Comparison of ENCODE assay signal across 2 cellular contexts in the genomic region with DNA sequence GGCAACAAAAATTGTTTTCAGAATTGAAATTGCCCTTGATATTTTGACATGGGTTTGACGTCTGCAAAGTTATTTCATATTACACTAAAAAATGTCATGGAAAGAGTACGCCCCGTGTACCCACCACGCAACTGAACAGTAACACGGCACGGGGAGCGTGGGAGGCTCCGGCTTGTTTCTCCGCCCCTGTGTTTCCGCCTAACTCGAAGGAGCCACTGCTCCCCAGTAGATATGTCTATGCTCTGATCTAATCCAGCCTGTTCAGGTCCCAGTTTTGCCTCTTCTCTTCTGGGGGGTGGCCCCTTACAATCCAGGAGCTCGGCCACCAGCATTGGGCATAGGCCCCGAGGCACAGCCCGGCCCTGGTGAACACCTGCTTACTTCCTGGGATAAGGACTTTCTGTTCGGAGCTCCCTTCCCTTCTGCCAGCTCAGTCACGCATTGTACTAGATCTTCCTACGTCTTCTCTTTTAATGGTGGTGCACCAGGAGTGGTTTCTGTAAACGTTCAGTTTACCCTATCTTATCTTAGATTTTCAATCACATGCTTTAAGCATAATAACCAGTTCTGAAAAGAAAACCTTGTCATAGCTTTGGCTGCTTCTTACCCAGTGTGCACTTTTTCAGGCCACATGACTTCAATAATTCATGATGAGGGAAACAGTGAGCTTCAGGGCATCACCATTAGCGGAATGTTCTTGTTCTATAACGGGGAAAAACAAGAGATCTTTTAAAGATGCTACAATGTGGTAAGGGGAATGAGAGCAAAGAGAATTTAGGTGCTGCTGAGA.
A peak's percentile ranks its signal among the peaks of the same experiment; 100 is the strongest.
TF ChIP-seq lines count a peak whose summit lies in the region.

No MANE protein-coding gene starts in this region.

TF ChIP-seq in GM23338, 12 proteins besides CTCF, POLR2A, EP300 and RAD21 (continues in another document):
- TF ChIP-seq EZH2 (IDR thresholded peaks at IDR 0.05; ENCODE audit: low read depth, unreplicated experiment) (no peak), ZNF331 (CRISPR knock-in tag; IDR thresholded peaks at IDR 0.05; ENCODE audit: low read depth) (no peak), NANOG (IDR thresholded peaks at IDR 0.05; ENCODE audit: borderline replicate concordance) (no peak), POLR2AphosphoS5 (IDR thresholded peaks at IDR 0.05; ENCODE audit: low read depth) (no peak), ZNF114 (CRISPR knock-in tag; IDR thresholded peaks at IDR 0.05) (no peak), EZH2phosphoT487 (IDR thresholded peaks at IDR 0.05; ENCODE audit: unreplicated experiment) (no peak)
- TF ChIP-seq, protein P1, sequence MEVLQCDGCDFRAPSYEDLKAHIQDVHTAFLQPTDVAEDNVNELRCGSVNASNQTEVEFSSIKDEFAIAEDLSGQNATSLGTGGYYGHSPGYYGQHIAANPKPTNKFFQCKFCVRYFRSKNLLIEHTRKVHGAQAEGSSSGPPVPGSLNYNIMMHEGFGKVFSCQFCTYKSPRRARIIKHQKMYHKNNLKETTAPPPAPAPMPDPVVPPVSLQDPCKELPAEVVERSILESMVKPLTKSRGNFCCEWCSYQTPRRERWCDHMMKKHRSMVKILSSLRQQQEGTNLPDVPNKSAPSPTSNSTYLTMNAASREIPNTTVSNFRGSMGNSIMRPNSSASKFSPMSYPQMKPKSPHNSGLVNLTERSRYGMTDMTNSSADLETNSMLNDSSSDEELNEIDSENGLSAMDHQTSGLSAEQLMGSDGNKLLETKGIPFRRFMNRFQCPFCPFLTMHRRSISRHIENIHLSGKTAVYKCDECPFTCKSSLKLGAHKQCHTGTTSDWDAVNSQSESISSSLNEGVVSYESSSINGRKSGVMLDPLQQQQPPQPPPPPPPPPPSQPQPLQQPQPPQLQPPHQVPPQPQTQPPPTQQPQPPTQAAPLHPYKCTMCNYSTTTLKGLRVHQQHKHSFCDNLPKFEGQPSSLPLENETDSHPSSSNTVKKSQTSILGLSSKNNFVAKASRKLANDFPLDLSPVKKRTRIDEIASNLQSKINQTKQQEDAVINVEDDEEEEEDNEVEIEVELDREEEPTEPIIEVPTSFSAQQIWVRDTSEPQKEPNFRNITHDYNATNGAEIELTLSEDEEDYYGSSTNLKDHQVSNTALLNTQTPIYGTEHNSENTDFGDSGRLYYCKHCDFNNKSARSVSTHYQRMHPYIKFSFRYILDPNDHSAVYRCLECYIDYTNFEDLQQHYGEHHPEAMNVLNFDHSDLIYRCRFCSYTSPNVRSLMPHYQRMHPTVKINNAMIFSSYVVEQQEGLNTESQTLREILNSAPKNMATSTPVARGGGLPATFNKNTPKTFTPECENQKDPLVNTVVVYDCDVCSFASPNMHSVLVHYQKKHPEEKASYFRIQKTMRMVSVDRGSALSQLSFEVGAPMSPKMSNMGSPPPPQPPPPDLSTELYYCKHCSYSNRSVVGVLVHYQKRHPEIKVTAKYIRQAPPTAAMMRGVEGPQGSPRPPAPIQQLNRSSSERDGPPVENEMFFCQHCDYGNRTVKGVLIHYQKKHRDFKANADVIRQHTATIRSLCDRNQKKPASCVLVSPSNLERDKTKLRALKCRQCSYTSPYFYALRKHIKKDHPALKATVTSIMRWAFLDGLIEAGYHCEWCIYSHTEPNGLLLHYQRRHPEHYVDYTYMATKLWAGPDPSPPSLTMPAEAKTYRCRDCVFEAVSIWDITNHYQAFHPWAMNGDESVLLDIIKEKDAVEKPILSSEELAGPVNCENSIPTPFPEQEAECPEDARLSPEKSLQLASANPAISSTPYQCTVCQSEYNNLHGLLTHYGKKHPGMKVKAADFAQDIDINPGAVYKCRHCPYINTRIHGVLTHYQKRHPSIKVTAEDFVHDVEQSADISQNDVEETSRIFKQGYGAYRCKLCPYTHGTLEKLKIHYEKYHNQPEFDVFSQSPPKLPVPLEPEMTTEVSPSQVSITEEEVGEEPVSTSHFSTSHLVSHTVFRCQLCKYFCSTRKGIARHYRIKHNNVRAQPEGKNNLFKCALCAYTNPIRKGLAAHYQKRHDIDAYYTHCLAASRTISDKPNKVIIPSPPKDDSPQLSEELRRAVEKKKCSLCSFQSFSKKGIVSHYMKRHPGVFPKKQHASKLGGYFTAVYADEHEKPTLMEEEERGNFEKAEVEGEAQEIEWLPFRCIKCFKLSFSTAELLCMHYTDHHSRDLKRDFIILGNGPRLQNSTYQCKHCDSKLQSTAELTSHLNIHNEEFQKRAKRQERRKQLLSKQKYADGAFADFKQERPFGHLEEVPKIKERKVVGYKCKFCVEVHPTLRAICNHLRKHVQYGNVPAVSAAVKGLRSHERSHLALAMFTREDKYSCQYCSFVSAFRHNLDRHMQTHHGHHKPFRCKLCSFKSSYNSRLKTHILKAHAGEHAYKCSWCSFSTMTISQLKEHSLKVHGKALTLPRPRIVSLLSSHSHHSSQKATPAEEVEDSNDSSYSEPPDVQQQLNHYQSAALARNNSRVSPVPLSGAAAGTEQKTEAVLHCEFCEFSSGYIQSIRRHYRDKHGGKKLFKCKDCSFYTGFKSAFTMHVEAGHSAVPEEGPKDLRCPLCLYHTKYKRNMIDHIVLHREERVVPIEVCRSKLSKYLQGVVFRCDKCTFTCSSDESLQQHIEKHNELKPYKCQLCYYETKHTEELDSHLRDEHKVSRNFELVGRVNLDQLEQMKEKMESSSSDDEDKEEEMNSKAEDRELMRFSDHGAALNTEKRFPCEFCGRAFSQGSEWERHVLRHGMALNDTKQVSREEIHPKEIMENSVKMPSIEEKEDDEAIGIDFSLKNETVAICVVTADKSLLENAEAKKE (CRISPR knock-in tag; IDR thresholded peaks at IDR 0.05): no peak
- TF ChIP-seq, protein P2, sequence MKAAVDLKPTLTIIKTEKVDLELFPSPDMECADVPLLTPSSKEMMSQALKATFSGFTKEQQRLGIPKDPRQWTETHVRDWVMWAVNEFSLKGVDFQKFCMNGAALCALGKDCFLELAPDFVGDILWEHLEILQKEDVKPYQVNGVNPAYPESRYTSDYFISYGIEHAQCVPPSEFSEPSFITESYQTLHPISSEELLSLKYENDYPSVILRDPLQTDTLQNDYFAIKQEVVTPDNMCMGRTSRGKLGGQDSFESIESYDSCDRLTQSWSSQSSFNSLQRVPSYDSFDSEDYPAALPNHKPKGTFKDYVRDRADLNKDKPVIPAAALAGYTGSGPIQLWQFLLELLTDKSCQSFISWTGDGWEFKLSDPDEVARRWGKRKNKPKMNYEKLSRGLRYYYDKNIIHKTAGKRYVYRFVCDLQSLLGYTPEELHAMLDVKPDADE (IDR thresholded peaks at IDR 0.05): no peak

TF ChIP-seq in K562, 482 proteins besides CTCF, POLR2A, EP300 and RAD21:
- TF ChIP-seq L3MBTL2 (IDR thresholded peaks at IDR 0.05) (peak; percentile 34; the same call in 1 of the 2 replicates), ZNF75A (CRISPR knock-in tag; IDR thresholded peaks at IDR 0.05) (no peak), ZNF766 (CRISPR knock-in tag; conservative IDR thresholded peaks at IDR 0.05) (peak; percentile 63; the same call in 1 of the 2 replicates), GABPA (tag; conservative IDR thresholded peaks at IDR 0.05; ENCODE audit: low read depth) (peak; percentile 40), PTTG1 (tag; IDR thresholded peaks at IDR 0.05; ENCODE audit: low read depth) (no peak), EGR1 (conservative IDR thresholded peaks at IDR 0.05) (peak; percentile 32), CSDE1 (IDR thresholded peaks at IDR 0.05) (no peak)
- TF ChIP-seq, protein P3, sequence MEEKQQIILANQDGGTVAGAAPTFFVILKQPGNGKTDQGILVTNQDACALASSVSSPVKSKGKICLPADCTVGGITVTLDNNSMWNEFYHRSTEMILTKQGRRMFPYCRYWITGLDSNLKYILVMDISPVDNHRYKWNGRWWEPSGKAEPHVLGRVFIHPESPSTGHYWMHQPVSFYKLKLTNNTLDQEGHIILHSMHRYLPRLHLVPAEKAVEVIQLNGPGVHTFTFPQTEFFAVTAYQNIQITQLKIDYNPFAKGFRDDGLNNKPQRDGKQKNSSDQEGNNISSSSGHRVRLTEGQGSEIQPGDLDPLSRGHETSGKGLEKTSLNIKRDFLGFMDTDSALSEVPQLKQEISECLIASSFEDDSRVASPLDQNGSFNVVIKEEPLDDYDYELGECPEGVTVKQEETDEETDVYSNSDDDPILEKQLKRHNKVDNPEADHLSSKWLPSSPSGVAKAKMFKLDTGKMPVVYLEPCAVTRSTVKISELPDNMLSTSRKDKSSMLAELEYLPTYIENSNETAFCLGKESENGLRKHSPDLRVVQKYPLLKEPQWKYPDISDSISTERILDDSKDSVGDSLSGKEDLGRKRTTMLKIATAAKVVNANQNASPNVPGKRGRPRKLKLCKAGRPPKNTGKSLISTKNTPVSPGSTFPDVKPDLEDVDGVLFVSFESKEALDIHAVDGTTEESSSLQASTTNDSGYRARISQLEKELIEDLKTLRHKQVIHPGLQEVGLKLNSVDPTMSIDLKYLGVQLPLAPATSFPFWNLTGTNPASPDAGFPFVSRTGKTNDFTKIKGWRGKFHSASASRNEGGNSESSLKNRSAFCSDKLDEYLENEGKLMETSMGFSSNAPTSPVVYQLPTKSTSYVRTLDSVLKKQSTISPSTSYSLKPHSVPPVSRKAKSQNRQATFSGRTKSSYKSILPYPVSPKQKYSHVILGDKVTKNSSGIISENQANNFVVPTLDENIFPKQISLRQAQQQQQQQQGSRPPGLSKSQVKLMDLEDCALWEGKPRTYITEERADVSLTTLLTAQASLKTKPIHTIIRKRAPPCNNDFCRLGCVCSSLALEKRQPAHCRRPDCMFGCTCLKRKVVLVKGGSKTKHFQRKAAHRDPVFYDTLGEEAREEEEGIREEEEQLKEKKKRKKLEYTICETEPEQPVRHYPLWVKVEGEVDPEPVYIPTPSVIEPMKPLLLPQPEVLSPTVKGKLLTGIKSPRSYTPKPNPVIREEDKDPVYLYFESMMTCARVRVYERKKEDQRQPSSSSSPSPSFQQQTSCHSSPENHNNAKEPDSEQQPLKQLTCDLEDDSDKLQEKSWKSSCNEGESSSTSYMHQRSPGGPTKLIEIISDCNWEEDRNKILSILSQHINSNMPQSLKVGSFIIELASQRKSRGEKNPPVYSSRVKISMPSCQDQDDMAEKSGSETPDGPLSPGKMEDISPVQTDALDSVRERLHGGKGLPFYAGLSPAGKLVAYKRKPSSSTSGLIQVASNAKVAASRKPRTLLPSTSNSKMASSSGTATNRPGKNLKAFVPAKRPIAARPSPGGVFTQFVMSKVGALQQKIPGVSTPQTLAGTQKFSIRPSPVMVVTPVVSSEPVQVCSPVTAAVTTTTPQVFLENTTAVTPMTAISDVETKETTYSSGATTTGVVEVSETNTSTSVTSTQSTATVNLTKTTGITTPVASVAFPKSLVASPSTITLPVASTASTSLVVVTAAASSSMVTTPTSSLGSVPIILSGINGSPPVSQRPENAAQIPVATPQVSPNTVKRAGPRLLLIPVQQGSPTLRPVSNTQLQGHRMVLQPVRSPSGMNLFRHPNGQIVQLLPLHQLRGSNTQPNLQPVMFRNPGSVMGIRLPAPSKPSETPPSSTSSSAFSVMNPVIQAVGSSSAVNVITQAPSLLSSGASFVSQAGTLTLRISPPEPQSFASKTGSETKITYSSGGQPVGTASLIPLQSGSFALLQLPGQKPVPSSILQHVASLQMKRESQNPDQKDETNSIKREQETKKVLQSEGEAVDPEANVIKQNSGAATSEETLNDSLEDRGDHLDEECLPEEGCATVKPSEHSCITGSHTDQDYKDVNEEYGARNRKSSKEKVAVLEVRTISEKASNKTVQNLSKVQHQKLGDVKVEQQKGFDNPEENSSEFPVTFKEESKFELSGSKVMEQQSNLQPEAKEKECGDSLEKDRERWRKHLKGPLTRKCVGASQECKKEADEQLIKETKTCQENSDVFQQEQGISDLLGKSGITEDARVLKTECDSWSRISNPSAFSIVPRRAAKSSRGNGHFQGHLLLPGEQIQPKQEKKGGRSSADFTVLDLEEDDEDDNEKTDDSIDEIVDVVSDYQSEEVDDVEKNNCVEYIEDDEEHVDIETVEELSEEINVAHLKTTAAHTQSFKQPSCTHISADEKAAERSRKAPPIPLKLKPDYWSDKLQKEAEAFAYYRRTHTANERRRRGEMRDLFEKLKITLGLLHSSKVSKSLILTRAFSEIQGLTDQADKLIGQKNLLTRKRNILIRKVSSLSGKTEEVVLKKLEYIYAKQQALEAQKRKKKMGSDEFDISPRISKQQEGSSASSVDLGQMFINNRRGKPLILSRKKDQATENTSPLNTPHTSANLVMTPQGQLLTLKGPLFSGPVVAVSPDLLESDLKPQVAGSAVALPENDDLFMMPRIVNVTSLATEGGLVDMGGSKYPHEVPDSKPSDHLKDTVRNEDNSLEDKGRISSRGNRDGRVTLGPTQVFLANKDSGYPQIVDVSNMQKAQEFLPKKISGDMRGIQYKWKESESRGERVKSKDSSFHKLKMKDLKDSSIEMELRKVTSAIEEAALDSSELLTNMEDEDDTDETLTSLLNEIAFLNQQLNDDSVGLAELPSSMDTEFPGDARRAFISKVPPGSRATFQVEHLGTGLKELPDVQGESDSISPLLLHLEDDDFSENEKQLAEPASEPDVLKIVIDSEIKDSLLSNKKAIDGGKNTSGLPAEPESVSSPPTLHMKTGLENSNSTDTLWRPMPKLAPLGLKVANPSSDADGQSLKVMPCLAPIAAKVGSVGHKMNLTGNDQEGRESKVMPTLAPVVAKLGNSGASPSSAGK (IDR thresholded peaks at IDR 0.05): peak; percentile 42
TF ChIP-seq in K562: peak in this region for 5.
